14 cellular contexts compared by ENCODE assay signal in genomic region chr17:74289688-74290087, GRCh38. TPM values are rescaled to one million over a fixed set of nuclear protein-coding genes. Genes with fewer than 3 reads are reported as not detected.
"Had no signal": no experiment of that assay in that cellular context is flagged by ENCODE, and none has a peak within 500 bp of the region (broad histone marks: within the 10 kb centered on the region; RNA-seq: fewer than 3 reads in every experiment).

No MANE protein-coding gene starts in this region.

- H3K27ac ChIP-seq: breast epithelium, esophagus muscularis mucosa, tibial nerve had no signal

- H3K36me3 Mint-ChIP-seq: immature natural killer cell had no signal

- H3K4me3 ChIP-seq: breast epithelium, dorsolateral prefrontal cortex, esophagus muscularis mucosa, tibial nerve had no signal

- H3K9me3 ChIP-seq: breast epithelium, esophagus muscularis mucosa, tibial nerve had no signal

- H3K36me3 ChIP-seq: breast epithelium, esophagus muscularis mucosa, tibial nerve had no signal

- DNase-seq: activated gamma-delta T cell treated with Interleukin-2 at 50 U/mL for 16 hours; aorta; dorsolateral prefrontal cortex; glutamatergic neuron; immature natural killer cell; mesenchymal stem cell; stimulated activated CD4-positive, alpha-beta T cell treated with anti-CD3 and anti-CD28 coated beads, Interleukin-12 subunit alpha, Interleukin-12 subunit beta, amount 100 ng/mL, for 4 hours had no signal

- H3K4me1 ChIP-seq: breast epithelium had no signal

- H3K9me3 Mint-ChIP-seq: immature natural killer cell had no signal

- H3K4me3 Mint-ChIP-seq: immature natural killer cell, nephron had no signal

RNA-seq across cellular contexts. Expression of gene DNAI2, which starts 15.7 kb away (rescaled TPM):
- total RNA-seq: aorta, breast epithelium, esophagus muscularis mucosa, fibroblast of villous mesenchyme, osteoblast, pulmonary artery endothelial cell had no signal
- polyA plus RNA-seq: aorta had no signal

RNA-seq across cellular contexts. Expression of gene KIF19, which starts 36.3 kb away (rescaled TPM):
- total RNA-seq: fibroblast of villous mesenchyme, osteoblast had no signal
- polyA plus RNA-seq: aorta had no signal
